ENCODE assay signal across 1 cellular context in genomic region chr16:80317132-80318098, GRCh38.
TF ChIP-seq lines count a peak whose summit lies in the region.

No MANE protein-coding gene starts in this region.

TF ChIP-seq in HepG2, 621 proteins besides CTCF, POLR2A, EP300 and RAD21 (continued from another document):
- TF ChIP-seq ZNF318 (CRISPR knock-in tag; IDR thresholded peaks at IDR 0.05) (no peak), AGO2 (optimal IDR thresholded peaks at IDR 0.05; ENCODE audit: low read depth, low read length) (no peak), ZNF597 (CRISPR knock-in tag; IDR thresholded peaks at IDR 0.05) (no peak), ZNF24 (IDR thresholded peaks at IDR 0.05) (no peak), MEIS2 (CRISPR knock-in tag; IDR thresholded peaks at IDR 0.05) (no peak), ZBED4 (CRISPR knock-in tag; IDR thresholded peaks at IDR 0.05; ENCODE audit: borderline replicate concordance) (no peak), MXD3 (CRISPR knock-in tag; IDR thresholded peaks at IDR 0.05) (no peak), SNAPC4 (CRISPR knock-in tag; IDR thresholded peaks at IDR 0.05) (no peak), MXD1 (CRISPR knock-in tag; IDR thresholded peaks at IDR 0.05) (no peak), MXD4 (CRISPR knock-in tag; IDR thresholded peaks at IDR 0.05) (no peak), ZFP36 (IDR thresholded peaks at IDR 0.05; ENCODE audit: borderline replicate concordance, low read depth, low read length, partially characterized antibody) (no peak), REXO4 (CRISPR knock-in tag; IDR thresholded peaks at IDR 0.05; ENCODE audit: borderline replicate concordance) (no peak), REL (CRISPR knock-in tag; conservative IDR thresholded peaks at IDR 0.05) (no peak), ZBTB7A (CRISPR knock-in tag; IDR thresholded peaks at IDR 0.05) (0 out of 2 replicates have a peak, but pooled peaks have one; percentile 12), ZNF124 (CRISPR knock-in tag; IDR thresholded peaks at IDR 0.05) (no peak)
